In genomic region chr4:184347251-184348239, GRCh38 we compare ENCODE assay signal across 9 cellular contexts.
DNase-seq lines count a peak whose midpoint lies in the region; ATAC-seq, FAIRE-seq and TF ChIP-seq lines count a peak whose summit lies in the region.
"Had no signal": no experiment of that assay in that cellular context is flagged by ENCODE, and none has a peak within 500 bp of the region (broad histone marks: within the 10 kb centered on the region; RNA-seq: fewer than 3 reads in every experiment).

No MANE protein-coding gene starts in this region.

- no peak for FAIRE-seq in A549 (lab: Jason Lieb, UNC)

- CTCF ChIA-PET in A549 (lab: Yijun Ruan, JAX): interaction anchor here (1.2 kb wide), 1 partner anchor 17 kb away, joined by 3 read pairs; no protein-coding TSS in a partner anchor

- DNase-seq in A549 (ENCODE audit: low read depth in 1 of 2, low spot score in 1 of 2) (peak in 1 of 2 experiments; percentile 13), NT2/D1 (ENCODE audit: low read depth, low spot score) (peak; percentile 63), fibroblast of mammary gland (ENCODE audit: low read depth) (peak; percentile 46), NCI-H2196 treated with DMSO at 0.1 percent for 48 hours (lab: John Stamatoyannopoulos, UW; ENCODE audit: unreplicated experiment) (no peak)
- no peak for DNase-seq in activated CD4-positive, alpha-beta T cell treated with anti-CD3 and anti-CD28 coated beads for 48 hours
- DNase-seq: DND-41 had no signal

- no peak for TF ChIP-seq POLR2A in A549 (IDR thresholded peaks at IDR 0.05; ENCODE audit: low read length)

- H3K36me3 ChIP-seq in NT2/D1 (ENCODE audit: insufficient read depth, insufficient read length, low read length): no peaks in the 10 kb centered on the region
- H3K36me3 ChIP-seq in neutrophil: no peaks in the 10 kb centered on the region

- H3K9me3 ChIP-seq in A549 (no peaks in the 10 kb centered on the region), NT2/D1 (ENCODE audit: insufficient read depth, low read length) (no peaks in the 10 kb centered on the region), neutrophil (no peaks in the 10 kb centered on the region)

- H3K4me2 ChIP-seq in A549: no peak overlapping the region

- H3K4me3 ChIP-seq in A549 (no peak overlapping the region), NT2/D1 (ENCODE audit: insufficient read length, low read depth) (no peak overlapping the region), fibroblast of mammary gland (ENCODE audit: control insufficient read depth, low read depth, low read length) (no peak overlapping the region), neutrophil (ENCODE audit: low read depth in 1 of 2, low read length in 1 of 2) (peak overlapping the region; percentile 45 to 59)

- ATAC-seq in A549: no peak
- ATAC-seq in GM19025 (IDR thresholded peaks at IDR 0.05; ENCODE audit: low read depth, unreplicated experiment): peak; percentile 76
- ATAC-seq in HG03108 (IDR thresholded peaks at IDR 0.05; ENCODE audit: unreplicated experiment): peak; percentile 64

- H3K9ac ChIP-seq in NT2/D1 (ENCODE audit: insufficient read length, low read depth): no peak overlapping the region

- H3K27me3 ChIP-seq in NT2/D1 (ENCODE audit: insufficient read depth, insufficient read length) (no peaks in the 10 kb centered on the region), neutrophil (no peaks in the 10 kb centered on the region)

- H3K27ac ChIP-seq in A549 (peak overlapping the region; percentile 43 to 46; a peak in 2 of 6 replicates), neutrophil (peak overlapping the region; percentile 98)

- 85% methylated on average over 15 of the region's 16 CpGs for WGBS in A549 (ENCODE audit: missing lambda C conversion rate)

- POLR2A ChIA-PET in A549 (lab: Yijun Ruan, JAX): no interaction called here

- no peak for TF ChIP-seq RAD21 in A549 (conservative IDR thresholded peaks at IDR 0.05 in 1 of 2, IDR thresholded peaks at IDR 0.05 in 1 of 2)

- TF ChIP-seq CTCF in A549 (IDR thresholded peaks at IDR 0.05): no peak
- no peak for TF ChIP-seq CTCF in fibroblast of mammary gland (conservative IDR thresholded peaks at IDR 0.05; ENCODE audit: control insufficient read depth, insufficient read depth, low read depth, low read length)
- peak; percentile 27 for TF ChIP-seq CTCF in neutrophil (IDR thresholded peaks at IDR 0.05)

- H3K4me1 ChIP-seq in A549 (peaks cover 12% of the 10 kb centered on the region; the same call in 2 of the 3 replicates), NT2/D1 (ENCODE audit: insufficient read depth, insufficient read length) (no peaks in the 10 kb centered on the region), neutrophil (ENCODE audit: control insufficient read depth in 1 of 2, insufficient read depth in 1 of 2, low read depth in 1 of 2, low read length in 1 of 2) (peaks cover 98 to 99% of the 10 kb centered on the region in 2 experiments)

- TF ChIP-seq EP300 in A549 (IDR thresholded peaks at IDR 0.05): no peak

TF ChIP-seq in A549, 52 proteins besides CTCF, POLR2A, EP300 and RAD21:
- TF ChIP-seq, protein P1, sequence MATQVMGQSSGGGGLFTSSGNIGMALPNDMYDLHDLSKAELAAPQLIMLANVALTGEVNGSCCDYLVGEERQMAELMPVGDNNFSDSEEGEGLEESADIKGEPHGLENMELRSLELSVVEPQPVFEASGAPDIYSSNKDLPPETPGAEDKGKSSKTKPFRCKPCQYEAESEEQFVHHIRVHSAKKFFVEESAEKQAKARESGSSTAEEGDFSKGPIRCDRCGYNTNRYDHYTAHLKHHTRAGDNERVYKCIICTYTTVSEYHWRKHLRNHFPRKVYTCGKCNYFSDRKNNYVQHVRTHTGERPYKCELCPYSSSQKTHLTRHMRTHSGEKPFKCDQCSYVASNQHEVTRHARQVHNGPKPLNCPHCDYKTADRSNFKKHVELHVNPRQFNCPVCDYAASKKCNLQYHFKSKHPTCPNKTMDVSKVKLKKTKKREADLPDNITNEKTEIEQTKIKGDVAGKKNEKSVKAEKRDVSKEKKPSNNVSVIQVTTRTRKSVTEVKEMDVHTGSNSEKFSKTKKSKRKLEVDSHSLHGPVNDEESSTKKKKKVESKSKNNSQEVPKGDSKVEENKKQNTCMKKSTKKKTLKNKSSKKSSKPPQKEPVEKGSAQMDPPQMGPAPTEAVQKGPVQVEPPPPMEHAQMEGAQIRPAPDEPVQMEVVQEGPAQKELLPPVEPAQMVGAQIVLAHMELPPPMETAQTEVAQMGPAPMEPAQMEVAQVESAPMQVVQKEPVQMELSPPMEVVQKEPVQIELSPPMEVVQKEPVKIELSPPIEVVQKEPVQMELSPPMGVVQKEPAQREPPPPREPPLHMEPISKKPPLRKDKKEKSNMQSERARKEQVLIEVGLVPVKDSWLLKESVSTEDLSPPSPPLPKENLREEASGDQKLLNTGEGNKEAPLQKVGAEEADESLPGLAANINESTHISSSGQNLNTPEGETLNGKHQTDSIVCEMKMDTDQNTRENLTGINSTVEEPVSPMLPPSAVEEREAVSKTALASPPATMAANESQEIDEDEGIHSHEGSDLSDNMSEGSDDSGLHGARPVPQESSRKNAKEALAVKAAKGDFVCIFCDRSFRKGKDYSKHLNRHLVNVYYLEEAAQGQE (IDR thresholded peaks at IDR 0.05): no peak
- TF ChIP-seq, protein P2, sequence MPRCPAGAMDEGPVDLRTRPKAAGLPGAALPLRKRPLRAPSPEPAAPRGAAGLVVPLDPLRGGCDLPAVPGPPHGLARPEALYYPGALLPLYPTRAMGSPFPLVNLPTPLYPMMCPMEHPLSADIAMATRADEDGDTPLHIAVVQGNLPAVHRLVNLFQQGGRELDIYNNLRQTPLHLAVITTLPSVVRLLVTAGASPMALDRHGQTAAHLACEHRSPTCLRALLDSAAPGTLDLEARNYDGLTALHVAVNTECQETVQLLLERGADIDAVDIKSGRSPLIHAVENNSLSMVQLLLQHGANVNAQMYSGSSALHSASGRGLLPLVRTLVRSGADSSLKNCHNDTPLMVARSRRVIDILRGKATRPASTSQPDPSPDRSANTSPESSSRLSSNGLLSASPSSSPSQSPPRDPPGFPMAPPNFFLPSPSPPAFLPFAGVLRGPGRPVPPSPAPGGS (IDR thresholded peaks at IDR 0.05): no peak
- TF ChIP-seq MYC (IDR thresholded peaks at IDR 0.05; ENCODE audit: borderline replicate concordance, low read length): no peak
- no peak for TF ChIP-seq HDAC2 (IDR thresholded peaks at IDR 0.05)
- TF ChIP-seq, protein P3, sequence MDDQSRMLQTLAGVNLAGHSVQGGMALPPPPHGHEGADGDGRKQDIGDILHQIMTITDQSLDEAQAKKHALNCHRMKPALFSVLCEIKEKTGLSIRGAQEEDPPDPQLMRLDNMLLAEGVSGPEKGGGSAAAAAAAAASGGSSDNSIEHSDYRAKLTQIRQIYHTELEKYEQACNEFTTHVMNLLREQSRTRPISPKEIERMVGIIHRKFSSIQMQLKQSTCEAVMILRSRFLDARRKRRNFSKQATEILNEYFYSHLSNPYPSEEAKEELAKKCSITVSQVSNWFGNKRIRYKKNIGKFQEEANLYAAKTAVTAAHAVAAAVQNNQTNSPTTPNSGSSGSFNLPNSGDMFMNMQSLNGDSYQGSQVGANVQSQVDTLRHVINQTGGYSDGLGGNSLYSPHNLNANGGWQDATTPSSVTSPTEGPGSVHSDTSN (IDR thresholded peaks at IDR 0.05): no peak
- no peak for TF ChIP-seq ZSCAN20 (CRISPR knock-in tag; IDR thresholded peaks at IDR 0.05)
- TF ChIP-seq CHD4 (IDR thresholded peaks at IDR 0.05; ENCODE audit: borderline replicate concordance): no peak
- no peak for TF ChIP-seq EHF (CRISPR knock-in tag; IDR thresholded peaks at IDR 0.05)

Comparison
In these comparisons a context has a peak if more than half of its experiments do, and no peak if none do; other contexts are left out.
1. ATAC-seq: peak in GM19025 (single experiment) and HG03108 (single experiment); none in A549 (0 of 2).
2. DNase-seq: peak in NT2/D1 (single experiment) and fibroblast of mammary gland (single experiment); none in NCI-H2196 treated with DMSO at 0.1 percent for 48 hours (single experiment) and activated CD4-positive, alpha-beta T cell treated with anti-CD3 and anti-CD28 coated beads for 48 hours (single experiment).
3. H3K4me3 ChIP-seq: peak in neutrophil (2 of 2); none in A549 (single experiment), NT2/D1 (single experiment) and fibroblast of mammary gland (single experiment).